ENCODE assay signal across 23 cellular contexts in genomic region chr16:4687946-4688673, GRCh38. TPM values are rescaled to one million over a fixed set of nuclear protein-coding genes. Genes with fewer than 3 reads are reported as not detected.
DNase-seq lines count a peak whose midpoint lies in the region; ATAC-seq and TF ChIP-seq lines count a peak whose summit lies in the region.
"Had no signal": no experiment of that assay in that cellular context is flagged by ENCODE, and none has a peak within 500 bp of the region (broad histone marks: within the 10 kb centered on the region; RNA-seq: fewer than 3 reads in every experiment).

No MANE protein-coding gene starts in this region.

- DNase-seq in Right ventricle myocardium inferior (ENCODE audit: missing footprints) = peak; percentile 77
- DNase-seq in cardiac septum (ENCODE audit: low spot score) = no peak
- DNase-seq in chondrocyte (ENCODE audit: low spot score) = peak; percentile 90
- DNase-seq in nephron progenitor cell = no peak
- peak; percentile 40 for DNase-seq in ureter (ENCODE audit: low spot score)
- no peak for DNase-seq in HCEC 1CT
- no peak for DNase-seq in NCI-H1417 (lab: John Stamatoyannopoulos, UW)
- DNase-seq: activated CD4-positive, alpha-beta memory T cell treated with anti-CD3 and anti-CD28 coated beads for 36 hours; activated CD8-positive, alpha-beta memory T cell treated with anti-CD3 and anti-CD28 coated beads, Interleukin-2, amount 50 U/mL, for 4 hours; CD4-positive, alpha-beta T cell; immature natural killer cell; left colon; mesendoderm; NCI-H1105 treated with DMSO at 0.1 percent for 48 hours; NCI-H2029; NCI-H526; SHP77; T-helper 2 cell had no signal

- TF ChIP-seq CTCF in chondrocyte (IDR thresholded peaks at IDR 0.05) (no peak), nephron progenitor cell (IDR thresholded peaks at IDR 0.05) (no peak)

- H3K4me3 Mint-ChIP-seq in chondrocyte (ENCODE audit: unreplicated experiment) (no peak overlapping the region), nephron progenitor cell (no peak overlapping the region)
- H3K4me3 Mint-ChIP-seq: activated CD4-positive, alpha-beta memory T cell treated with anti-CD3 and anti-CD28 coated beads for 36 hours; CD4-positive, alpha-beta T cell; immature natural killer cell; stimulated activated effector memory CD8-positive, alpha-beta T cell treated with anti-CD3 and anti-CD28 coated beads, Interleukin-12 subunit alpha, Interleukin-12 subunit beta, amount 100 ng/mL, for 72 hours had no signal

- H3K27ac Mint-ChIP-seq in chondrocyte (ENCODE audit: unreplicated experiment) (no peak overlapping the region), nephron progenitor cell (peak overlapping the region; percentile 90)
- H3K27ac Mint-ChIP-seq: activated CD4-positive, alpha-beta memory T cell treated with anti-CD3 and anti-CD28 coated beads for 36 hours; activated T-helper 2 cell treated with anti-CD3 and anti-CD28 coated beads, Interferon-gamma antibody, Interleukin-2, Interleukin-4, amounts not matched to agents 10 μg/mL and 5 μg/mL and 100 μg/mL, durations not matched to agents 14 hours and 24 hours and 36 hours; CD4-positive, alpha-beta T cell; stimulated activated effector memory CD8-positive, alpha-beta T cell treated with anti-CD3 and anti-CD28 coated beads, Interleukin-12 subunit alpha, Interleukin-12 subunit beta, amount 100 ng/mL, for 72 hours had no signal

- ATAC-seq in Right ventricle myocardium inferior (peak; percentile 27), HG03280 (IDR thresholded peaks at IDR 0.05; ENCODE audit: unreplicated experiment) (no peak)
- ATAC-seq: activated naive CD4-positive, alpha-beta T cell treated with anti-CD3 and anti-CD28 coated beads, Interleukin-2, amount 50 U/mL, for 72 hours; K562; left colon; stimulated activated effector memory CD8-positive, alpha-beta T cell treated with anti-CD3 and anti-CD28 coated beads, Interleukin-12 subunit alpha, Interleukin-12 subunit beta, amount 100 ng/mL, for 72 hours had no signal

- H3K4me1 Mint-ChIP-seq in chondrocyte (ENCODE audit: low read depth) (peaks cover 10% of the 10 kb centered on the region), nephron progenitor cell (peaks cover 15% of the 10 kb centered on the region)

- no peaks in the 10 kb centered on the region for H3K27me3 Mint-ChIP-seq in chondrocyte (ENCODE audit: low read depth)
- H3K27me3 Mint-ChIP-seq in nephron progenitor cell (ENCODE audit: low read depth, poor library complexity) = no peaks in the 10 kb centered on the region
- H3K27me3 Mint-ChIP-seq: activated CD4-positive, alpha-beta memory T cell treated with anti-CD3 and anti-CD28 coated beads for 36 hours; CD4-positive, alpha-beta T cell had no signal

- H3K36me3 Mint-ChIP-seq in chondrocyte (ENCODE audit: low read depth) (peaks cover 7% of the 10 kb centered on the region), nephron progenitor cell (ENCODE audit: low read depth) (peaks cover 8% of the 10 kb centered on the region)

- H3K9me3 Mint-ChIP-seq in chondrocyte (ENCODE audit: low read depth) (no peaks in the 10 kb centered on the region), nephron progenitor cell (no peaks in the 10 kb centered on the region)
- H3K9me3 Mint-ChIP-seq: activated CD4-positive, alpha-beta memory T cell treated with anti-CD3 and anti-CD28 coated beads for 36 hours; activated naive CD4-positive, alpha-beta T cell treated with anti-CD3 and anti-CD28 coated beads, Interleukin-2, amount 50 U/mL, for 72 hours; activated T-helper 2 cell treated with anti-CD3 and anti-CD28 coated beads, Interferon-gamma antibody, Interleukin-2, Interleukin-4, amounts not matched to agents 10 μg/mL and 5 μg/mL and 100 μg/mL, durations not matched to agents 14 hours and 24 hours and 36 hours; CD4-positive, alpha-beta T cell; immature natural killer cell; stimulated activated effector memory CD8-positive, alpha-beta T cell treated with anti-CD3 and anti-CD28 coated beads, Interleukin-12 subunit alpha, Interleukin-12 subunit beta, amount 100 ng/mL, for 72 hours had no signal

- intact Hi-C loops in Right ventricle myocardium inferior (cut with DNase I) (no loop called here), cardiac septum (cut with DNase I) (no loop called here)

RNA-seq across cellular contexts. Expression of gene NUDT16L1, which starts 5.3 kb away (rescaled TPM):
- total RNA-seq in Right ventricle myocardium inferior (52.3 TPM), cardiac septum (43.7 TPM), chondrocyte (20.4 to 27.4 TPM (median 22.9 TPM) in 3 replicates), ureter (33.1 TPM)

RNA-seq across cellular contexts. Expression of gene ANKS3, which starts 46.0 kb away (rescaled TPM):
- total RNA-seq in Right ventricle myocardium inferior = 9.1 TPM
- total RNA-seq in cardiac septum = 9.9 TPM
- total RNA-seq in chondrocyte = 21.8 to 30.6 TPM (median 24.9 TPM) in 3 replicates
- 35.3 TPM for total RNA-seq in ureter

RNA-seq across cellular contexts. Expression of gene DNAAF8, which starts 46.2 kb away (rescaled TPM):
- total RNA-seq in Right ventricle myocardium inferior (1.5 TPM), cardiac septum (0.65 TPM), chondrocyte (2.0 to 2.6 TPM (median 2.2 TPM) in 3 replicates), ureter (0.91 TPM)
- total RNA-seq: K562 had no signal

Comparison
In these comparisons a context has a peak if more than half of its experiments do, and no peak if none do; other contexts are left out.
1. DNase-seq: peak in Right ventricle myocardium inferior (single experiment), chondrocyte (single experiment) and ureter (single experiment); none in cardiac septum (single experiment), nephron progenitor cell (single experiment), HCEC 1CT (single experiment) and NCI-H1417 (0 of 3).